ENCODE assay signal across 8 cellular contexts in genomic region chr15:34584321-34584668, GRCh38. TPM values are rescaled to one million over a fixed set of nuclear protein-coding genes. Genes with fewer than 3 reads are reported as not detected.
DNase-seq lines count a peak whose midpoint lies in the region; ATAC-seq lines count a peak whose summit lies in the region.

No MANE protein-coding gene starts in this region.

- H3K4me1 Mint-ChIP-seq in activated T-cell treated with anti-CD3 and anti-CD28 coated beads, Interleukin-2, amount 50 U/mL, for 24 hours (ENCODE audit: low read depth) = peaks cover 43% of the 10 kb centered on the region
- H3K4me1 Mint-ChIP-seq in activated T-helper 17 cell treated with anti-CD3 and anti-CD28 coated beads, Interleukin-2, amount 50 U/mL, for 72 hours = peaks cover 12% of the 10 kb centered on the region

- ATAC-seq in activated T-helper 17 cell treated with anti-CD3 and anti-CD28 coated beads, Interleukin-2, amount 50 U/mL, for 72 hours (replicated peaks) = no peak
- ATAC-seq in left lobe of liver (peak; percentile 46), HG03039 (IDR thresholded peaks at IDR 0.05; ENCODE audit: unreplicated experiment) (no peak), HG03521 (IDR thresholded peaks at IDR 0.05; ENCODE audit: unreplicated experiment) (no peak), GM21619 (IDR thresholded peaks at IDR 0.05; ENCODE audit: unreplicated experiment) (no peak)

- H3K4me1 ChIP-seq in thymus (ENCODE audit: control insufficient read depth, insufficient read depth, low read length) = peaks cover 3% of the 10 kb centered on the region

- peaks cover 26% of the 10 kb centered on the region for H3K36me3 Mint-ChIP-seq in activated T-cell treated with anti-CD3 and anti-CD28 coated beads, Interleukin-2, amount 50 U/mL, for 24 hours (ENCODE audit: low read depth)
- no peaks in the 10 kb centered on the region for H3K36me3 Mint-ChIP-seq in activated T-helper 17 cell treated with anti-CD3 and anti-CD28 coated beads, Interleukin-2, amount 50 U/mL, for 72 hours (ENCODE audit: low read depth)

- no peak for DNase-seq in activated T-cell treated with anti-CD3 and anti-CD28 coated beads, Interleukin-2, amount 50 U/mL, for 24 hours
- DNase-seq in activated T-cell treated with anti-CD3 and anti-CD28 coated beads, Interleukin-2, amount 50 U/mL, for 1 hour = no peak
- DNase-seq in left lobe of liver (ENCODE audit: low spot score) = peak; percentile 63

- H3K27me3 Mint-ChIP-seq in activated T-cell treated with anti-CD3 and anti-CD28 coated beads, Interleukin-2, amount 50 U/mL, for 24 hours = peaks cover 25% of the 10 kb centered on the region
- no peaks in the 10 kb centered on the region for H3K27me3 Mint-ChIP-seq in activated T-helper 17 cell treated with anti-CD3 and anti-CD28 coated beads, Interleukin-2, amount 50 U/mL, for 72 hours

- 68% methylated on average over 13 of the region's 13 CpGs for WGBS in thymus

- peak overlapping the region; percentile 88 for H3K4me3 ChIP-seq in thymus (ENCODE audit: low read length)

- no peaks in the 10 kb centered on the region for H3K9me3 ChIP-seq in thymus (ENCODE audit: control insufficient read depth)

- no peak overlapping the region for H3K27ac ChIP-seq in thymus (ENCODE audit: low read depth)

- peak overlapping the region; percentile 83 for H3K4me3 Mint-ChIP-seq in activated T-cell treated with anti-CD3 and anti-CD28 coated beads, Interleukin-2, amount 50 U/mL, for 24 hours
- peak overlapping the region; percentile 79 for H3K4me3 Mint-ChIP-seq in activated T-helper 17 cell treated with anti-CD3 and anti-CD28 coated beads, Interleukin-2, amount 50 U/mL, for 72 hours

- H3K27me3 ChIP-seq in thymus (ENCODE audit: control insufficient read depth, insufficient read depth) = no peaks in the 10 kb centered on the region

- no peaks in the 10 kb centered on the region for H3K9me3 Mint-ChIP-seq in activated T-cell treated with anti-CD3 and anti-CD28 coated beads, Interleukin-2, amount 50 U/mL, for 24 hours
- H3K9me3 Mint-ChIP-seq in activated T-helper 17 cell treated with anti-CD3 and anti-CD28 coated beads, Interleukin-2, amount 50 U/mL, for 72 hours = no peaks in the 10 kb centered on the region

- no peaks in the 10 kb centered on the region for H3K36me3 ChIP-seq in thymus (ENCODE audit: control insufficient read depth, insufficient read depth)

- H3K27ac Mint-ChIP-seq in activated T-cell treated with anti-CD3 and anti-CD28 coated beads, Interleukin-2, amount 50 U/mL, for 24 hours = peak overlapping the region; percentile 84
- peak overlapping the region; percentile 87 for H3K27ac Mint-ChIP-seq in activated T-helper 17 cell treated with anti-CD3 and anti-CD28 coated beads, Interleukin-2, amount 50 U/mL, for 72 hours

RNA-seq across cellular contexts. Expression of gene GOLGA8B, which starts 0.8 kb away (rescaled TPM):
- 100 to 1,000 TPM; 202 to 437 TPM for total RNA-seq in activated T-helper 17 cell treated with anti-CD3 and anti-CD28 coated beads, Interleukin-2, amount 50 U/mL, for 72 hours
- total RNA-seq in left lobe of liver = 41.6 TPM
- polyA plus RNA-seq in thymus = 66.5 TPM
